17 cellular contexts compared by ENCODE assay signal in genomic region chr3:30356901-30357753, GRCh38.
A peak's percentile ranks its signal among the peaks of the same experiment; 100 is the strongest.
DNase-seq lines count a peak whose midpoint lies in the region; ATAC-seq, FAIRE-seq and TF ChIP-seq lines count a peak whose summit lies in the region.
"Had no signal": no experiment of that assay in that cellular context is flagged by ENCODE, and none has a peak within 500 bp of the region (broad histone marks: within the 10 kb centered on the region; RNA-seq: fewer than 3 reads in every experiment).

No MANE protein-coding gene starts in this region.

- H3K4me3 ChIP-seq in SK-N-SH (ENCODE audit: low read depth in 2 of 2, low read length in 1 of 2) (no peak overlapping the region), kidney (ENCODE audit: low read length in 2 of 2) (no peak overlapping the region), pancreas (no peak overlapping the region)
- no peak overlapping the region for H3K4me3 ChIP-seq in CD8-positive, alpha-beta memory T cell (ENCODE audit: low read length)
- H3K4me3 ChIP-seq: mucosa of descending colon had no signal

- peak overlapping the region; percentile 9 for H3K4me2 ChIP-seq in SK-N-SH

- no peaks in the 10 kb centered on the region for H3K79me2 ChIP-seq in SK-N-SH (ENCODE audit: insufficient read depth)
- H3K79me2 ChIP-seq: parathyroid adenoma had no signal

- DNase-seq in activated naive CD8-positive, alpha-beta T cell treated with anti-CD3 and anti-CD28 coated beads, Interleukin-2, amount 50 U/mL, for 24 hours: no peak
- DNase-seq in SK-N-SH (no peak), epithelial cell of prostate (ENCODE audit: low read depth, low spot score) (no peak), kidney (no peak), pancreas (no peak)
- no peak for DNase-seq in CD8-positive, alpha-beta memory T cell
- DNase-seq: activated CD4-positive, alpha-beta T cell treated with anti-CD3 and anti-CD28 coated beads, Interleukin-2, amount 10 ng/mL, durations not matched to agents 24 days and 14 days; activated T-cell treated with anti-CD3 and anti-CD28 coated beads, Interleukin-2, amount 50 U/mL, for 24 hours; COR-L47; MM.1S; mucosa of descending colon; substantia nigra had no signal

- no peaks in the 10 kb centered on the region for H4K20me1 ChIP-seq in SK-N-SH (ENCODE audit: insufficient read depth)

- H3F3A ChIP-seq in SK-N-SH (replicated peaks; ENCODE audit: insufficient read depth): peaks cover 43% of the 10 kb centered on the region

- peak overlapping the region; percentile 43 for H3K27ac Mint-ChIP-seq in activated naive CD8-positive, alpha-beta T cell
- H3K27ac Mint-ChIP-seq in activated naive CD8-positive, alpha-beta T cell treated with anti-CD3 and anti-CD28 coated beads, Interleukin-2, amount 50 U/mL, for 24 hours: no peak overlapping the region
- H3K27ac Mint-ChIP-seq in CD8-positive, alpha-beta memory T cell: no peak overlapping the region
- H3K27ac Mint-ChIP-seq: activated CD4-positive, alpha-beta T cell treated with anti-CD3 and anti-CD28 coated beads, Interleukin-2, amount 10 ng/mL, durations not matched to agents 24 days and 14 days; activated T-cell treated with anti-CD3 and anti-CD28 coated beads, Interleukin-2, amount 50 U/mL, for 24 hours; T-helper 2 cell treated with Interferon-gamma antibody and Interleukin-4, amounts not matched to agents 5 μg/mL and 100 μg/mL, for 36 hours had no signal

- no peak for TF ChIP-seq RAD21 in SK-N-SH (IDR thresholded peaks at IDR 0.05; ENCODE audit: low read length)

- peaks cover 2% of the 10 kb centered on the region for H3K36me3 Mint-ChIP-seq in activated naive CD8-positive, alpha-beta T cell
- no peaks in the 10 kb centered on the region for H3K36me3 Mint-ChIP-seq in activated naive CD8-positive, alpha-beta T cell treated with anti-CD3 and anti-CD28 coated beads, Interleukin-2, amount 50 U/mL, for 24 hours (ENCODE audit: low read depth)
- no peaks in the 10 kb centered on the region for H3K36me3 Mint-ChIP-seq in CD8-positive, alpha-beta memory T cell

- H3K27ac ChIP-seq in SK-N-SH (ENCODE audit: low read depth in 2 of 2, low read length in 1 of 2) (peak overlapping the region; percentile 11 to 79; a peak in 3 of 4 replicates), epithelial cell of prostate (peak overlapping the region; percentile 69), kidney (ENCODE audit: low read depth in 2 of 2, low read length in 2 of 2) (no peak overlapping the region), pancreas (no peak overlapping the region)
- H3K27ac ChIP-seq in CD8-positive, alpha-beta memory T cell (ENCODE audit: low read depth, low read length): no peak overlapping the region
- H3K27ac ChIP-seq: parathyroid adenoma had no signal

- no peak for ATAC-seq in activated naive CD8-positive, alpha-beta T cell treated with anti-CD3 and anti-CD28 coated beads, Interleukin-2, amount 50 U/mL, for 24 hours
- ATAC-seq in HG03175 (IDR thresholded peaks at IDR 0.05; ENCODE audit: unreplicated experiment): no peak
- ATAC-seq in pancreas: no peak
- ATAC-seq: mucosa of descending colon had no signal

- WGBS in SK-N-SH (ENCODE audit: low lambda C conversion rate): 15% methylated on average over 6 of the region's 6 CpGs
- WGBS in pancreas, 2 donors: 82 to 86% methylated on average over 6 of the region's 6 CpGs

- no peaks in the 10 kb centered on the region for H3K27me3 ChIP-seq in SK-N-SH (ENCODE audit: insufficient read depth)
- H3K27me3 ChIP-seq in CD8-positive, alpha-beta memory T cell (ENCODE audit: insufficient read depth, low read length, poor library complexity, severe bottlenecking): no peaks in the 10 kb centered on the region
- H3K27me3 ChIP-seq in pancreas: no peaks in the 10 kb centered on the region

- H3K4me1 ChIP-seq in SK-N-SH (ENCODE audit: control insufficient read depth in 1 of 2, insufficient read depth in 2 of 2, low read depth in 1 of 2, low read length in 1 of 2) (peaks cover 0 to 47% of the 10 kb centered on the region in 2 experiments; a peak in 2 of 4 replicates), kidney (ENCODE audit: control insufficient read depth in 1 of 2, insufficient read depth in 1 of 2, low read depth in 1 of 2, low read length in 2 of 2) (peaks cover 0 to 2% of the 10 kb centered on the region in 2 donors), pancreas (no peaks in the 10 kb centered on the region)
- H3K4me1 ChIP-seq in CD8-positive, alpha-beta memory T cell (ENCODE audit: insufficient read depth, low read length): peaks cover 43% of the 10 kb centered on the region
- H3K4me1 ChIP-seq: parathyroid adenoma had no signal

- CTCF ChIA-PET in SK-N-SH (lab: Yijun Ruan, JAX): interaction anchor here (1.9 kb wide), 1 partner anchor 11 kb away, joined by 4 read pairs; no protein-coding TSS in a partner anchor
- CTCF ChIA-PET in CD8-positive, alpha-beta memory T cell (lab: Charles Lee): no interaction called here

- peaks cover 62% of the 10 kb centered on the region for H3K4me1 Mint-ChIP-seq in activated naive CD8-positive, alpha-beta T cell (ENCODE audit: low read depth)
- peaks cover 53% of the 10 kb centered on the region for H3K4me1 Mint-ChIP-seq in activated naive CD8-positive, alpha-beta T cell treated with anti-CD3 and anti-CD28 coated beads, Interleukin-2, amount 50 U/mL, for 24 hours
- H3K4me1 Mint-ChIP-seq in CD8-positive, alpha-beta memory T cell: peaks cover 44 to 54% (median 49%) of the 10 kb centered on the region in 3 donors

- FAIRE-seq in kidney (lab: Jason Lieb, UNC) (no peak), pancreas (lab: Jason Lieb, UNC) (no peak)
- FAIRE-seq: A204.1 had no signal

- H2AFZ ChIP-seq in SK-N-SH (ENCODE audit: low read depth): peak overlapping the region; percentile 55; the same call in 1 of the 2 replicates
- H2AFZ ChIP-seq: parathyroid adenoma had no signal

- no peaks in the 10 kb centered on the region for H3K9me2 ChIP-seq in SK-N-SH

- POLR2A ChIA-PET in SK-N-SH (lab: Yijun Ruan, JAX): no interaction called here
- POLR2A ChIA-PET in CD8-positive, alpha-beta memory T cell (lab: Charles Lee): no interaction called here

- H3K36me3 ChIP-seq in SK-N-SH (replicated peaks in 1 of 2; ENCODE audit: control insufficient read depth in 1 of 2, insufficient read depth in 2 of 2, low read length in 1 of 2) (no peaks in the 10 kb centered on the region), kidney (ENCODE audit: control insufficient read depth in 1 of 2, insufficient read depth in 2 of 2, low read length in 2 of 2) (no peaks in the 10 kb centered on the region), pancreas (no peaks in the 10 kb centered on the region)
- no peaks in the 10 kb centered on the region for H3K36me3 ChIP-seq in CD8-positive, alpha-beta memory T cell (ENCODE audit: insufficient read depth, low read length)

- no peak for TF ChIP-seq CTCF in SK-N-SH (IDR thresholded peaks at IDR 0.05)
- TF ChIP-seq CTCF in kidney (IDR thresholded peaks at IDR 0.05; ENCODE audit: borderline replicate concordance, extremely low read depth, insufficient read depth): no peak
- TF ChIP-seq CTCF in pancreas (IDR thresholded peaks at IDR 0.05): no peak

- H3K9me3 Mint-ChIP-seq in activated naive CD8-positive, alpha-beta T cell (ENCODE audit: low read depth): no peaks in the 10 kb centered on the region
- no peaks in the 10 kb centered on the region for H3K9me3 Mint-ChIP-seq in activated naive CD8-positive, alpha-beta T cell treated with anti-CD3 and anti-CD28 coated beads, Interleukin-2, amount 50 U/mL, for 24 hours
- H3K9me3 Mint-ChIP-seq in CD8-positive, alpha-beta memory T cell: no peaks in the 10 kb centered on the region
- H3K9me3 Mint-ChIP-seq: activated T-cell treated with anti-CD3 and anti-CD28 coated beads, Interleukin-2, amount 50 U/mL, for 24 hours; T-helper 2 cell treated with Interferon-gamma antibody and Interleukin-4, amounts not matched to agents 5 μg/mL and 100 μg/mL, for 36 hours had no signal

- no peaks in the 10 kb centered on the region; the same call in 1 of the 2 replicates for H3K9me3 ChIP-seq in SK-N-SH
- no peaks in the 10 kb centered on the region for H3K9me3 ChIP-seq in kidney (ENCODE audit: control insufficient read depth in 1 of 2, low read length in 2 of 2)
- H3K9me3 ChIP-seq in CD8-positive, alpha-beta memory T cell (ENCODE audit: low read length): no peaks in the 10 kb centered on the region
- no peaks in the 10 kb centered on the region for H3K9me3 ChIP-seq in pancreas
- H3K9me3 ChIP-seq: mucosa of descending colon had no signal

- H3K4me3 Mint-ChIP-seq in activated naive CD8-positive, alpha-beta T cell: no peak overlapping the region
- H3K4me3 Mint-ChIP-seq in activated naive CD8-positive, alpha-beta T cell treated with anti-CD3 and anti-CD28 coated beads, Interleukin-2, amount 50 U/mL, for 24 hours: no peak overlapping the region
- peak overlapping the region in 2 of 7 donors; percentile 13 to 40 for H3K4me3 Mint-ChIP-seq in CD8-positive, alpha-beta memory T cell
- H3K4me3 Mint-ChIP-seq: activated CD4-positive, alpha-beta T cell treated with anti-CD3 and anti-CD28 coated beads, Interleukin-2, amount 10 ng/mL, durations not matched to agents 24 days and 14 days; activated T-cell treated with anti-CD3 and anti-CD28 coated beads, Interleukin-2, amount 50 U/mL, for 24 hours; T-helper 2 cell treated with Interferon-gamma antibody and Interleukin-4, amounts not matched to agents 5 μg/mL and 100 μg/mL, for 36 hours had no signal

- no peaks in the 10 kb centered on the region for H3K27me3 Mint-ChIP-seq in activated naive CD8-positive, alpha-beta T cell
- peaks cover 2% of the 10 kb centered on the region for H3K27me3 Mint-ChIP-seq in activated naive CD8-positive, alpha-beta T cell treated with anti-CD3 and anti-CD28 coated beads, Interleukin-2, amount 50 U/mL, for 24 hours
- H3K27me3 Mint-ChIP-seq in CD8-positive, alpha-beta memory T cell: peaks cover 0 to 3% of the 10 kb centered on the region in 2 donors
- H3K27me3 Mint-ChIP-seq: activated T-cell treated with anti-CD3 and anti-CD28 coated beads, Interleukin-2, amount 50 U/mL, for 24 hours had no signal

- intact Hi-C loops in kidney (cut with DNase I): no loop called here
- intact Hi-C loops in pancreas (cut with DNase I): no loop called here

- TF ChIP-seq EP300 in SK-N-SH (IDR thresholded peaks at IDR 0.05; ENCODE audit: borderline replicate concordance in 1 of 2, low read depth in 1 of 2, low read length in 1 of 2): peak; percentile 26 to 97; a peak in 3 of 4 replicates

- H3K9ac ChIP-seq in SK-N-SH: peak overlapping the region; percentile 47
- no peak overlapping the region for H3K9ac ChIP-seq in kidney (ENCODE audit: low read length in 2 of 2)
- H3K9ac ChIP-seq: parathyroid adenoma had no signal

TF ChIP-seq in SK-N-SH, 30 proteins besides CTCF, POLR2A, EP300 and RAD21 (continues in another document):
- TF ChIP-seq PBX3 (IDR thresholded peaks at IDR 0.05) (peak; percentile 86), EZH2phosphoT487 (IDR thresholded peaks at IDR 0.05; ENCODE audit: borderline replicate concordance, low read depth) (no peak)

Comparison
In these comparisons a context has a peak if more than half of its experiments do, and no peak if none do; other contexts are left out.
1. H3K27ac ChIP-seq: peak in SK-N-SH (2 of 2) and epithelial cell of prostate (single experiment); none in kidney (0 of 2), CD8-positive, alpha-beta memory T cell (single experiment) and pancreas (0 of 4).